ENCODE assay signal across 33 cellular contexts in the genomic region with DNA sequence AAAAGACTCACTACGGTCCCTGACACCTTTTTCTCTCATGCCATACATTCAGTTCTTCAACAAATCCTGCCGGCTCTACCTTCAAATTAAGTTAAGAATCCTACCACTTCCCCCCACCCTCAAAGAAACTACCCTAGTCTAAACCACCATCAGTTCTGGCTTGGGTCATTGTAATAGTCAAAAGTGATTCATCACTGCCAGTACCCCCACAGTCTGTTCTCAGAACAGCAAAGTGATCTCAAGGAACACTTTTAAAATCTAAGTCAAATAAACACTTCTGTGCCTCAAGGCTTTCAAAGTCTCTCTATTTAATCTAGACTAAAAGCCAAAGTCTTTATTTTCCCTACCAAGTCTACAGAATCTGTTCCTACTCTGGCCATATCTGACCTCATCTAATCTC.
"Had no signal": no experiment of that assay in that cellular context is flagged by ENCODE, and none has a peak within 500 bp of the region (broad histone marks: within the 10 kb centered on the region; RNA-seq: fewer than 3 reads in every experiment).

No MANE protein-coding gene starts in this region.

- H3K27me3 ChIP-seq: MG63, Peyer's patch, SJSA1 had no signal

- H3K4me3 ChIP-seq: MG63, Peyer's patch, SJSA1 had no signal

- H3K9me3 Mint-ChIP-seq: activated B cell treated with CpG ODN at 0.5 μM for 24 hours; activated CD4-positive, alpha-beta T cell treated with anti-CD3 and anti-CD28 coated beads, Interleukin-2, amount 10 ng/mL, durations not matched to agents 24 days and 14 days; activated naive CD4-positive, alpha-beta T cell treated with anti-CD3 and anti-CD28 coated beads, Interleukin-2, amount 50 U/mL, for 72 hours; activated naive CD8-positive, alpha-beta T cell treated with anti-CD3 and anti-CD28 coated beads, Interleukin-2, amount 50 U/mL, for 24 hours; activated T-cell treated with anti-CD3 and anti-CD28 coated beads, Interleukin-2, amount 50 U/mL, for 24 hours; activated T-helper 1 cell treated with anti-CD3 and anti-CD28 coated beads, Interleukin-12 subunit alpha, Interleukin-12 subunit beta, Interleukin-2, Interleukin-4 antibody, amounts not matched to agents 30 ng/mL and 10 ng/mL and 1 ng/mL, durations not matched to agents 14 hours and 24 hours and 36 hours; brain; T-helper 1 cell treated with Interleukin-12 subunit alpha and Interleukin-12 subunit beta and Interleukin-4 antibody, amounts not matched to agents 30 μg/mL and 1 μg/mL, for 36 hours had no signal

- H3K9me3 ChIP-seq: MG63, Peyer's patch, SJSA1 had no signal

- H3K4me1 Mint-ChIP-seq: activated B cell treated with CpG ODN at 0.5 μM for 24 hours; activated CD4-positive, alpha-beta T cell treated with anti-CD3 and anti-CD28 coated beads, Interleukin-2, amount 10 ng/mL, durations not matched to agents 24 days and 14 days; activated CD8-positive, alpha-beta memory T cell treated with anti-CD3 and anti-CD28 coated beads, Interleukin-2, amount 10 ng/mL, durations not matched to agents 7 days and 5 days; activated naive CD8-positive, alpha-beta T cell treated with anti-CD3 and anti-CD28 coated beads, Interleukin-2, amount 50 U/mL, for 24 hours had no signal

- DNase-seq: activated B cell treated with CpG ODN at 0.5 μM for 24 hours; activated CD4-positive, alpha-beta T cell treated with anti-CD3 and anti-CD28 coated beads for 1 hour; activated CD4-positive, alpha-beta T cell treated with anti-CD3 and anti-CD28 coated beads, Interleukin-2, amount 10 ng/mL, durations not matched to agents 24 days and 14 days; activated CD4-positive, alpha-beta T cell treated with anti-CD3 and anti-CD28 coated beads, Interleukin-2, amount 50 U/mL, for 48 hours; activated CD8-positive, alpha-beta memory T cell treated with anti-CD3 and anti-CD28 coated beads, Interleukin-2, amount 10 ng/mL, durations not matched to agents 7 days and 5 days; activated effector memory CD4-positive, alpha-beta T cell treated with anti-CD3 and anti-CD28 coated beads, Interleukin-2, amount 50 U/mL, for 16 hours; activated naive CD4-positive, alpha-beta T cell treated with Interleukin-2 at 50 U/mL for 16 hours; activated naive CD8-positive, alpha-beta T cell treated with anti-CD3 and anti-CD28 coated beads, Interleukin-2, amount 50 U/mL, for 24 hours; activated T-cell treated with anti-CD3 and anti-CD28 coated beads, Interleukin-2, amount 50 U/mL, for 24 hours; amygdala; cerebellar nuclear complex; MG63; MV-4-11; NCI-H1092 treated with DMSO at 0.1 percent for 48 hours; NCI-H1417 treated with DMSO at 0.1 percent for 48 hours; NCI-H1694; NCI-H2029; NCI-H2107; NCI-H2171 treated with DMSO at 0.1 percent for 48 hours; NCI-H345; NCI-H510A treated with DMSO at 0.1 percent for 48 hours; NCI-H69; NK-92 treated with Interleukin-12 subunit alpha and Interleukin-12 subunit beta, amount 100 ng/mL, for 24 hours; Peyer's patch; Right ventricle myocardium superior had no signal

- FAIRE-seq: astrocyte had no signal

- H3K27me3 Mint-ChIP-seq: brain had no signal

- H3K27ac ChIP-seq: KMS-11, Peyer's patch, RWPE1, SJSA1 had no signal

- H3K4me3 Mint-ChIP-seq: activated B cell treated with CpG ODN at 0.5 μM for 24 hours; activated CD4-positive, alpha-beta T cell treated with anti-CD3 and anti-CD28 coated beads, Interleukin-2, amount 10 ng/mL, durations not matched to agents 24 days and 14 days; activated CD8-positive, alpha-beta memory T cell treated with anti-CD3 and anti-CD28 coated beads, Interleukin-2, amount 10 ng/mL, durations not matched to agents 7 days and 5 days; activated naive CD8-positive, alpha-beta T cell treated with anti-CD3 and anti-CD28 coated beads, Interleukin-2, amount 50 U/mL, for 24 hours; activated T-cell treated with anti-CD3 and anti-CD28 coated beads, Interleukin-2, amount 50 U/mL, for 24 hours; activated T-helper 1 cell treated with anti-CD3 and anti-CD28 coated beads, Interleukin-12 subunit alpha, Interleukin-12 subunit beta, Interleukin-2, Interleukin-4 antibody, amounts not matched to agents 30 ng/mL and 10 ng/mL and 1 ng/mL, durations not matched to agents 14 hours and 24 hours and 36 hours; brain; T-helper 1 cell treated with Interleukin-12 subunit alpha and Interleukin-12 subunit beta and Interleukin-4 antibody, amounts not matched to agents 30 μg/mL and 1 μg/mL, for 36 hours had no signal

- H3K36me3 Mint-ChIP-seq: activated CD8-positive, alpha-beta memory T cell treated with anti-CD3 and anti-CD28 coated beads, Interleukin-2, amount 10 ng/mL, durations not matched to agents 7 days and 5 days; activated naive CD4-positive, alpha-beta T cell treated with anti-CD3 and anti-CD28 coated beads, Interleukin-2, amount 50 U/mL, for 72 hours; brain had no signal

- H3K27ac Mint-ChIP-seq: activated B cell treated with CpG ODN at 0.5 μM for 24 hours; activated CD4-positive, alpha-beta T cell treated with anti-CD3 and anti-CD28 coated beads, Interleukin-2, amount 10 ng/mL, durations not matched to agents 24 days and 14 days; activated CD8-positive, alpha-beta memory T cell treated with anti-CD3 and anti-CD28 coated beads, Interleukin-2, amount 10 ng/mL, durations not matched to agents 7 days and 5 days; activated naive CD4-positive, alpha-beta T cell treated with anti-CD3 and anti-CD28 coated beads, Interleukin-2, amount 50 U/mL, for 72 hours; activated naive CD8-positive, alpha-beta T cell treated with anti-CD3 and anti-CD28 coated beads, Interleukin-2, amount 50 U/mL, for 24 hours; activated T-cell treated with anti-CD3 and anti-CD28 coated beads, Interleukin-2, amount 50 U/mL, for 24 hours; activated T-helper 1 cell treated with anti-CD3 and anti-CD28 coated beads, Interleukin-12 subunit alpha, Interleukin-12 subunit beta, Interleukin-2, Interleukin-4 antibody, amounts not matched to agents 30 ng/mL and 10 ng/mL and 1 ng/mL, durations not matched to agents 14 hours and 24 hours and 36 hours; brain; T-helper 1 cell treated with Interleukin-12 subunit alpha and Interleukin-12 subunit beta and Interleukin-4 antibody, amounts not matched to agents 30 μg/mL and 1 μg/mL, for 36 hours had no signal

- ATAC-seq: activated CD8-positive, alpha-beta memory T cell treated with anti-CD3 and anti-CD28 coated beads, Interleukin-2, amount 10 ng/mL, durations not matched to agents 7 days and 5 days; activated naive CD8-positive, alpha-beta T cell treated with anti-CD3 and anti-CD28 coated beads, Interleukin-2, amount 50 U/mL, for 24 hours had no signal

- H3K4me2 ChIP-seq: KMS-11 had no signal

- H3K36me3 ChIP-seq: MG63, Peyer's patch, SJSA1 had no signal

- H3K9ac ChIP-seq: KMS-11 had no signal

- H3K4me1 ChIP-seq: Peyer's patch had no signal
